Comparison of ENCODE assay signal across 31 cellular contexts in genomic region chrX:22383988-22384387, GRCh38.
DNase-seq lines count a peak whose midpoint lies in the region; ATAC-seq and TF ChIP-seq lines count a peak whose summit lies in the region.
"Had no signal": no experiment of that assay in that cellular context is flagged by ENCODE, and none has a peak within 500 bp of the region (broad histone marks: within the 10 kb centered on the region; RNA-seq: fewer than 3 reads in every experiment).

No MANE protein-coding gene starts in this region.

- intact Hi-C loops in MCF 10A (cut with micrococcal nuclease), result no loop called here
- intact Hi-C loops in breast epithelium (cut with DNase I; ENCODE audit: low total_unique reads), result no loop called here

- no peak overlapping the region for H3K4me2 ChIP-seq in OCI-LY3 (ENCODE audit: low read length)

- no peak for TF ChIP-seq POLR2A in breast epithelium (IDR thresholded peaks at IDR 0.05)

- DNase-seq in MCF 10A (ENCODE audit: unreplicated experiment) (peak; percentile 21), breast epithelium (ENCODE audit: low spot score in 2 of 2) (no peak), endodermal cell (no peak), C1 segment of cervical spinal cord (lab: John Stamatoyannopoulos, UW) (no peak), NCI-H226 (no peak)
- DNase-seq: activated CD4-positive, alpha-beta T cell treated with anti-CD3 and anti-CD28 coated beads for 4 hours; amygdala; Calu3; hypothalamus; left ventricle myocardium superior; NCI-H1105; NCI-H187; NCI-H524; right lobe of liver; SHP77; spleen; stimulated activated CD4-positive, alpha-beta T cell treated with anti-CD3 and anti-CD28 coated beads, Interleukin-2, amount 100 ng/mL, for 24 hours; stimulated activated naive CD8-positive, alpha-beta T cell treated with anti-CD3 and anti-CD28 coated beads, Interleukin-15, Interleukin-2, amounts not matched to agents 100 U/mL and 50 U/mL, for 24 hours; testis had no signal

- H3K4me1 Mint-ChIP-seq in MCF 10A (ENCODE audit: insufficient read depth, unreplicated experiment), result peaks cover under 1% of the 10 kb centered on the region
- peaks cover 8% of the 10 kb centered on the region for H3K4me1 Mint-ChIP-seq in endodermal cell
- H3K4me1 Mint-ChIP-seq: activated naive CD4-positive, alpha-beta T cell treated with anti-CD3 and anti-CD28 coated beads, Interleukin-2, amount 50 U/mL, for 24 hours; activated T-helper 17 cell treated with anti-CD3 and anti-CD28 coated beads, Interleukin-2, amount 50 U/mL, for 72 hours had no signal

- H2AFZ ChIP-seq in OCI-LY3 (ENCODE audit: low read depth, low read length), result no peak overlapping the region

- H3K36me3 Mint-ChIP-seq in MCF 10A (ENCODE audit: insufficient read depth, unreplicated experiment), result no peaks in the 10 kb centered on the region
- H3K36me3 Mint-ChIP-seq in endodermal cell (ENCODE audit: low read depth), result no peaks in the 10 kb centered on the region
- H3K36me3 Mint-ChIP-seq: activated naive CD4-positive, alpha-beta T cell treated with anti-CD3 and anti-CD28 coated beads, Interleukin-2, amount 50 U/mL, for 24 hours had no signal

- H3K9ac ChIP-seq in OCI-LY3 (ENCODE audit: low read length) (no peak overlapping the region), endodermal cell (ENCODE audit: extremely low read depth, low read length, poor library complexity, severe bottlenecking) (no peak overlapping the region)

- H3K4me3 ChIP-seq in breast epithelium (no peak overlapping the region), OCI-LY3 (ENCODE audit: low read length) (no peak overlapping the region), endodermal cell (ENCODE audit: low read length) (no peak overlapping the region)
- H3K4me3 ChIP-seq: K562, right lobe of liver, spleen, testis had no signal

- H3K27me3 Mint-ChIP-seq in MCF 10A (ENCODE audit: insufficient read depth, unreplicated experiment), result peaks cover 24% of the 10 kb centered on the region
- H3K27me3 Mint-ChIP-seq in endodermal cell (ENCODE audit: insufficient read depth), result no peaks in the 10 kb centered on the region
- H3K27me3 Mint-ChIP-seq: activated naive CD4-positive, alpha-beta T cell treated with anti-CD3 and anti-CD28 coated beads, Interleukin-2, amount 50 U/mL, for 24 hours; activated T-helper 17 cell treated with anti-CD3 and anti-CD28 coated beads, Interleukin-2, amount 50 U/mL, for 72 hours; progenitor cell of endocrine pancreas had no signal

- H3K27ac Mint-ChIP-seq in MCF 10A (ENCODE audit: low read depth, unreplicated experiment) (no peak overlapping the region), endodermal cell (no peak overlapping the region)
- H3K27ac Mint-ChIP-seq: activated naive CD4-positive, alpha-beta T cell treated with anti-CD3 and anti-CD28 coated beads, Interleukin-2, amount 50 U/mL, for 24 hours; activated T-helper 17 cell treated with anti-CD3 and anti-CD28 coated beads, Interleukin-2, amount 50 U/mL, for 72 hours; mesothelial cell of epicardium; progenitor cell of endocrine pancreas; T-helper 2 cell treated with Interferon-gamma antibody and Interleukin-4, amounts not matched to agents 5 μg/mL and 100 μg/mL, for 36 hours had no signal

- POLR2A ChIA-PET in MCF 10A (lab: Yijun Ruan, JAX), result no interaction called here

- H3K27ac ChIP-seq in breast epithelium, result no peak overlapping the region
- no peak overlapping the region for H3K27ac ChIP-seq in OCI-LY3 (ENCODE audit: low read length)
- no peak overlapping the region for H3K27ac ChIP-seq in endodermal cell (ENCODE audit: low read depth, low read length)
- H3K27ac ChIP-seq: epithelial cell of prostate, neutrophil, right lobe of liver, spleen, testis had no signal

- no peaks in the 10 kb centered on the region for H4K20me1 ChIP-seq in OCI-LY3 (ENCODE audit: insufficient read depth, low read length)

- CTCF ChIA-PET in MCF 10A (lab: Yijun Ruan, JAX), result no interaction called here

- BruUV-seq in MCF 10A (replicated peaks; lab: Mats Ljungman, UMichigan), result no TSS peak

- ATAC-seq in GM21367 (IDR thresholded peaks at IDR 0.05; ENCODE audit: unreplicated experiment) (no peak), GM18870 (IDR thresholded peaks at IDR 0.05; ENCODE audit: unreplicated experiment) (no peak)
- ATAC-seq: activated T-helper 17 cell treated with anti-CD3 and anti-CD28 coated beads, Interleukin-2, amount 50 U/mL, for 72 hours; K562; left ventricle myocardium superior; Panc1; right lobe of liver; stimulated activated naive CD8-positive, alpha-beta T cell treated with anti-CD3 and anti-CD28 coated beads, Interleukin-15, Interleukin-2, amounts not matched to agents 100 U/mL and 50 U/mL, for 24 hours had no signal

- H3K27me3 ChIP-seq in breast epithelium (no peaks in the 10 kb centered on the region), OCI-LY3 (ENCODE audit: low read depth, low read length) (no peaks in the 10 kb centered on the region), endodermal cell (ENCODE audit: control insufficient read depth, insufficient read depth, low read length, poor library complexity, severe bottlenecking) (no peaks in the 10 kb centered on the region)
- H3K27me3 ChIP-seq: neutrophil, right lobe of liver, spleen, testis had no signal

- H3K9me3 Mint-ChIP-seq in MCF 10A (ENCODE audit: unreplicated experiment) (no peaks in the 10 kb centered on the region), endodermal cell (peaks cover 5% of the 10 kb centered on the region)
- H3K9me3 Mint-ChIP-seq: activated naive CD4-positive, alpha-beta T cell treated with anti-CD3 and anti-CD28 coated beads, Interleukin-2, amount 50 U/mL, for 24 hours; activated T-helper 17 cell treated with anti-CD3 and anti-CD28 coated beads, Interleukin-2, amount 50 U/mL, for 72 hours; T-helper 2 cell treated with Interferon-gamma antibody and Interleukin-4, amounts not matched to agents 5 μg/mL and 100 μg/mL, for 36 hours had no signal

- no peak overlapping the region for H3K4me3 Mint-ChIP-seq in MCF 10A (ENCODE audit: unreplicated experiment)
- no peak overlapping the region for H3K4me3 Mint-ChIP-seq in endodermal cell
- H3K4me3 Mint-ChIP-seq: activated naive CD4-positive, alpha-beta T cell treated with anti-CD3 and anti-CD28 coated beads, Interleukin-2, amount 50 U/mL, for 24 hours; activated T-helper 17 cell treated with anti-CD3 and anti-CD28 coated beads, Interleukin-2, amount 50 U/mL, for 72 hours; mesothelial cell of epicardium; T-helper 2 cell treated with Interferon-gamma antibody and Interleukin-4, amounts not matched to agents 5 μg/mL and 100 μg/mL, for 36 hours had no signal

- H3K9me3 ChIP-seq in breast epithelium, result peaks cover 0 to 11% of the 10 kb centered on the region in 2 donors
- H3K9me3 ChIP-seq in OCI-LY3 (ENCODE audit: insufficient read depth, low read length), result no peaks in the 10 kb centered on the region
- H3K9me3 ChIP-seq in endodermal cell (ENCODE audit: control insufficient read depth, low read length), result no peaks in the 10 kb centered on the region
- H3K9me3 ChIP-seq: neutrophil, right lobe of liver, testis had no signal

- no peak for TF ChIP-seq CTCF in MCF 10A (IDR thresholded peaks at IDR 0.05; ENCODE audit: unreplicated experiment)
- no peak for TF ChIP-seq CTCF in breast epithelium (IDR thresholded peaks at IDR 0.05)
- 0 out of 2 replicates have a peak, but pooled peaks have one; percentile 6 for TF ChIP-seq CTCF in OCI-LY3 (IDR thresholded peaks at IDR 0.05; ENCODE audit: low read depth, low read length)
- TF ChIP-seq CTCF in endodermal cell (conservative IDR thresholded peaks at IDR 0.05), result peak; percentile 53

- WGBS in endodermal cell (ENCODE audit: insufficient coverage in 1 of 2, insufficient read length in 1 of 2), 2 experiments, result 94% methylated on average over 5 of the region's 7 CpGs; no CpG with 5 or more reads in 1 of the 2 experiments

- H3K36me3 ChIP-seq in breast epithelium, result no peaks in the 10 kb centered on the region
- H3K36me3 ChIP-seq in OCI-LY3 (replicated peaks; ENCODE audit: low read depth, low read length), result no peaks in the 10 kb centered on the region
- H3K36me3 ChIP-seq in endodermal cell (ENCODE audit: control insufficient read depth, insufficient read depth, low read length), result no peaks in the 10 kb centered on the region
- H3K36me3 ChIP-seq: neutrophil, right lobe of liver, spleen had no signal

- H3K4me1 ChIP-seq in breast epithelium, result no peaks in the 10 kb centered on the region
- H3K4me1 ChIP-seq in OCI-LY3 (ENCODE audit: low read length), result no peaks in the 10 kb centered on the region
- H3K4me1 ChIP-seq in endodermal cell (ENCODE audit: control insufficient read depth, insufficient read depth, low read length), result no peaks in the 10 kb centered on the region
- H3K4me1 ChIP-seq: right lobe of liver, spleen, testis had no signal

- H3K79me2 ChIP-seq in OCI-LY3 (ENCODE audit: low read length), result no peaks in the 10 kb centered on the region

Comparison
In these comparisons a context has a peak if more than half of its experiments do, and no peak if none do; other contexts are left out.
1. CTCF ChIP-seq: peak in OCI-LY3 (single experiment) and endodermal cell (single experiment); none in MCF 10A (single experiment) and breast epithelium (0 of 3).